ENCODE assay signal across 26 cellular contexts in genomic region chr19:45355402-45355801, GRCh38. TPM values are rescaled to one million over a fixed set of nuclear protein-coding genes. Genes with fewer than 3 reads are reported as not detected.
"Had no signal": no experiment of that assay in that cellular context is flagged by ENCODE, and none has a peak within 500 bp of the region (broad histone marks: within the 10 kb centered on the region; RNA-seq: fewer than 3 reads in every experiment).

No MANE protein-coding gene starts in this region.

- H3K36me3 Mint-ChIP-seq: natural killer cell had no signal

- H3K36me3 ChIP-seq: ovary, prostate gland had no signal

- H3K4me3 Mint-ChIP-seq: activated CD4-positive, alpha-beta T cell treated with anti-CD3 and anti-CD28 coated beads, Interleukin-2, amount 10 ng/mL, durations not matched to agents 7 days and 5 days; activated CD8-positive, alpha-beta T cell treated with anti-CD3 and anti-CD28 coated beads for 36 hours; activated naive CD8-positive, alpha-beta T cell treated with anti-CD3 and anti-CD28 coated beads, Interleukin-2, amount 50 U/mL, for 24 hours; activated T-helper 1 cell treated with anti-CD3 and anti-CD28 coated beads, Interleukin-12 subunit alpha, Interleukin-12 subunit beta, Interleukin-2, Interleukin-4 antibody, amounts not matched to agents 30 ng/mL and 10 ng/mL and 1 ng/mL, durations not matched to agents 14 hours and 24 hours and 36 hours; natural killer cell had no signal

- H3K9me3 ChIP-seq: heart left ventricle, ovary, prostate gland, spleen, upper lobe of left lung had no signal

- ATAC-seq: activated CD8-positive, alpha-beta T cell treated with anti-CD3 and anti-CD28 coated beads for 36 hours; activated naive CD8-positive, alpha-beta T cell treated with anti-CD3 and anti-CD28 coated beads, Interleukin-2, amount 50 U/mL, for 24 hours; heart left ventricle; left cardiac atrium; natural killer cell had no signal

- H3K4me3 ChIP-seq: cardiac muscle cell, heart left ventricle, ovary, prostate gland, spleen, upper lobe of left lung had no signal

- H3K4me1 ChIP-seq: heart left ventricle, prostate gland, spleen, upper lobe of left lung had no signal

- DNase-seq: activated CD4-positive, alpha-beta T cell treated with anti-CD3 and anti-CD28 coated beads, Interleukin-2, amount 10 ng/mL, durations not matched to agents 7 days and 5 days; activated CD4-positive, CD25-positive, alpha-beta regulatory T cell treated with anti-CD3 and anti-CD28 coated beads, Interleukin-2, amount 50 U/mL, for 72 hours; activated CD8-positive, alpha-beta T cell treated with anti-CD3 and anti-CD28 coated beads for 36 hours; activated gamma-delta T cell; activated naive CD4-positive, alpha-beta T cell treated with anti-CD3 and anti-CD28 coated beads, Interleukin-2, amount 50 U/mL, for 16 hours; activated naive CD8-positive, alpha-beta T cell treated with anti-CD3 and anti-CD28 coated beads, Interleukin-2, amount 50 U/mL, for 24 hours; heart left ventricle; islet precursor cell; left cardiac atrium; midbrain; natural killer cell; ovary; spleen; stimulated activated CD4-positive, alpha-beta T cell treated with anti-CD3 and anti-CD28 coated beads, Interleukin-4, amount 100 ng/mL, for 24 hours; stimulated activated naive CD4-positive, alpha-beta T cell treated with Interleukin-2 at 50 U/mL for 16 hours; T-helper 1 cell; upper lobe of left lung; WERI-Rb-1 had no signal

- H3K27me3 Mint-ChIP-seq: activated CD4-positive, alpha-beta T cell treated with anti-CD3 and anti-CD28 coated beads, Interleukin-2, amount 10 ng/mL, durations not matched to agents 7 days and 5 days; activated CD8-positive, alpha-beta T cell treated with anti-CD3 and anti-CD28 coated beads for 36 hours; activated naive CD8-positive, alpha-beta T cell treated with anti-CD3 and anti-CD28 coated beads, Interleukin-2, amount 50 U/mL, for 24 hours had no signal

- H3K27ac ChIP-seq: cardiac muscle cell, heart left ventricle, ovary, prostate gland, spleen, upper lobe of left lung, WERI-Rb-1 had no signal

- H3K27ac Mint-ChIP-seq: activated CD4-positive, alpha-beta T cell treated with anti-CD3 and anti-CD28 coated beads, Interleukin-2, amount 10 ng/mL, durations not matched to agents 7 days and 5 days; activated CD8-positive, alpha-beta T cell treated with anti-CD3 and anti-CD28 coated beads for 36 hours; activated naive CD8-positive, alpha-beta T cell treated with anti-CD3 and anti-CD28 coated beads, Interleukin-2, amount 50 U/mL, for 24 hours; activated T-helper 1 cell treated with anti-CD3 and anti-CD28 coated beads, Interleukin-12 subunit alpha, Interleukin-12 subunit beta, Interleukin-2, Interleukin-4 antibody, amounts not matched to agents 30 ng/mL and 10 ng/mL and 1 ng/mL, durations not matched to agents 14 hours and 24 hours and 36 hours; natural killer cell had no signal

- FAIRE-seq: TTC549 had no signal

- H3K27me3 ChIP-seq: cardiac muscle cell, heart left ventricle, ovary, spleen, upper lobe of left lung had no signal

- H3K9me3 Mint-ChIP-seq: activated CD4-positive, alpha-beta T cell treated with anti-CD3 and anti-CD28 coated beads, Interleukin-2, amount 10 ng/mL, durations not matched to agents 7 days and 5 days; activated CD8-positive, alpha-beta T cell treated with anti-CD3 and anti-CD28 coated beads for 36 hours; activated naive CD8-positive, alpha-beta T cell treated with anti-CD3 and anti-CD28 coated beads, Interleukin-2, amount 50 U/mL, for 24 hours; activated T-helper 1 cell treated with anti-CD3 and anti-CD28 coated beads, Interleukin-12 subunit alpha, Interleukin-12 subunit beta, Interleukin-2, Interleukin-4 antibody, amounts not matched to agents 30 ng/mL and 10 ng/mL and 1 ng/mL, durations not matched to agents 14 hours and 24 hours and 36 hours; natural killer cell had no signal

- H3K4me1 Mint-ChIP-seq: activated naive CD8-positive, alpha-beta T cell treated with anti-CD3 and anti-CD28 coated beads, Interleukin-2, amount 50 U/mL, for 24 hours had no signal

RNA-seq across cellular contexts. Expression of gene KLC3, which starts 14.9 kb away (rescaled TPM):
- total RNA-seq: activated CD4-positive, alpha-beta T cell treated with anti-CD3 and anti-CD28 coated beads, Interleukin-2, amount 10 ng/mL, durations not matched to agents 7 days and 5 days; activated CD8-positive, alpha-beta T cell treated with anti-CD3 and anti-CD28 coated beads for 36 hours; activated T-helper 1 cell treated with anti-CD3 and anti-CD28 coated beads, Interleukin-12 subunit alpha, Interleukin-12 subunit beta, Interleukin-2, Interleukin-4 antibody, amounts not matched to agents 30 ng/mL and 10 ng/mL and 1 ng/mL, durations not matched to agents 14 hours and 24 hours and 36 hours; fibroblast of villous mesenchyme; natural killer cell; subcutaneous adipose tissue had no signal

RNA-seq across cellular contexts. Expression of gene CKM, which starts 32.7 kb away (rescaled TPM):
- total RNA-seq: activated CD4-positive, alpha-beta T cell treated with anti-CD3 and anti-CD28 coated beads, Interleukin-2, amount 10 ng/mL, durations not matched to agents 7 days and 5 days; activated CD8-positive, alpha-beta T cell treated with anti-CD3 and anti-CD28 coated beads for 36 hours; activated T-helper 1 cell treated with anti-CD3 and anti-CD28 coated beads, Interleukin-12 subunit alpha, Interleukin-12 subunit beta, Interleukin-2, Interleukin-4 antibody, amounts not matched to agents 30 ng/mL and 10 ng/mL and 1 ng/mL, durations not matched to agents 14 hours and 24 hours and 36 hours; chondrocyte; epithelial cell of proximal tubule; natural killer cell; subcutaneous adipose tissue; upper lobe of left lung had no signal
